Comparison of ENCODE assay signal across 9 cellular contexts in the genomic region with DNA sequence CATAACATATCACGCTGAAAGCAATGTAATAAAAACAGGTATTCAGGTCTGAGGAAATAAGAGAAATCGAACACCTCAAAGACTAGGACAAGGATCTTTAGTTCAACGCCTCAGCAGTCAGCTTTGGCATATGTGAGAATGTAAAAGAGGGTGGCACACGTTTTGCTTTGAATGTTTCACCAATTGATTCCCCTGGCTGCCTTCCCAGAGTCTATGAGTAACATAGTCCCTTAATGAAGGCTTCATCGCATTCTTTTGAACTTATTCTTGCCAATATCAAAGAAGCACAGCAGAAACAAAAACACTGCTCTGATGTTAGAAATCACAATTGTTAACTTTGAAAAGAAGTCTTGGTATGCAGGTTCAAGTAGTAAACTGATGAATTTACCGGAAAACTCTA.
DNase-seq lines count a peak whose midpoint lies in the region; ATAC-seq and TF ChIP-seq lines count a peak whose summit lies in the region.
"Had no signal": no experiment of that assay in that cellular context is flagged by ENCODE, and none has a peak within 500 bp of the region (broad histone marks: within the 10 kb centered on the region; RNA-seq: fewer than 3 reads in every experiment).

No MANE protein-coding gene starts in this region.

- no peak overlapping the region for H3K27ac Mint-ChIP-seq in activated CD8-positive, alpha-beta memory T cell treated with anti-CD3 and anti-CD28 coated beads, Interleukin-2, amount 10 ng/mL, durations not matched to agents 7 days and 5 days

- H3K9me3 ChIP-seq in Panc1 (ENCODE audit: control insufficient read depth, insufficient read depth, low read depth, low read length), result peaks cover 3% of the 10 kb centered on the region; the same call in 1 of the 2 replicates
- H3K9me3 ChIP-seq: prostate gland had no signal

- POLR2A ChIA-PET in Panc1 (lab: Charles Lee), result no interaction called here

- H3K4me1 ChIP-seq in Panc1 (ENCODE audit: control insufficient read depth, insufficient read depth, low read length), result no peaks in the 10 kb centered on the region
- H3K4me1 ChIP-seq: prostate gland had no signal

- H3K4me3 ChIP-seq in Panc1 (ENCODE audit: low read depth in 2 of 2, low read length in 2 of 2), result no peak overlapping the region
- H3K4me3 ChIP-seq: prostate gland had no signal

- in situ Hi-C loops in Panc1 (cut with HindIII; ENCODE audit: low pct_unique_long_range_greater_than_20kb, low sequenced_read_pairs), result no loop called here

- peak; percentile 63 for ATAC-seq in Panc1
- ATAC-seq in esophagus mucosa, result peak; percentile 67
- ATAC-seq in activated CD8-positive, alpha-beta memory T cell treated with anti-CD3 and anti-CD28 coated beads, Interleukin-2, amount 10 ng/mL, durations not matched to agents 7 days and 5 days, result no peak
- ATAC-seq in GM18520 (IDR thresholded peaks at IDR 0.05; ENCODE audit: unreplicated experiment), result no peak

- CTCF ChIA-PET in Panc1 (lab: Charles Lee), result no interaction called here
- CTCF ChIA-PET in activated CD8-positive, alpha-beta memory T cell treated with anti-CD3 and anti-CD28 coated beads, Interleukin-2, amount 10 ng/mL, durations not matched to agents 7 days and 5 days (lab: Charles Lee), result no interaction called here

- H3K27me3 ChIP-seq in Panc1 (ENCODE audit: control insufficient read depth, insufficient read depth, low read length), result no peaks in the 10 kb centered on the region

- intact Hi-C loops in Panc1 (cut with micrococcal nuclease; ENCODE audit: unreplicated experiment), result no loop called here

- no peak overlapping the region for H3K27ac ChIP-seq in Panc1 (ENCODE audit: low read length)

- no peaks in the 10 kb centered on the region for H3K36me3 Mint-ChIP-seq in activated CD8-positive, alpha-beta memory T cell treated with anti-CD3 and anti-CD28 coated beads, Interleukin-2, amount 10 ng/mL, durations not matched to agents 7 days and 5 days

- H3K4me3 Mint-ChIP-seq in activated CD8-positive, alpha-beta memory T cell treated with anti-CD3 and anti-CD28 coated beads, Interleukin-2, amount 10 ng/mL, durations not matched to agents 7 days and 5 days, result no peak overlapping the region

- H3K27me3 Mint-ChIP-seq in activated CD8-positive, alpha-beta memory T cell treated with anti-CD3 and anti-CD28 coated beads, Interleukin-2, amount 10 ng/mL, durations not matched to agents 7 days and 5 days, result no peaks in the 10 kb centered on the region

- H3K36me3 ChIP-seq in Panc1 (ENCODE audit: control insufficient read depth, insufficient read depth, low read length), result no peaks in the 10 kb centered on the region
- H3K36me3 ChIP-seq: prostate gland had no signal

- peaks cover 3% of the 10 kb centered on the region for H3K9me3 Mint-ChIP-seq in activated CD8-positive, alpha-beta memory T cell treated with anti-CD3 and anti-CD28 coated beads, Interleukin-2, amount 10 ng/mL, durations not matched to agents 7 days and 5 days (ENCODE audit: low read depth)

- DNase-seq in GM03348 (ENCODE audit: low spot score) (peak; percentile 32), Panc1 (ENCODE audit: low read depth, low spot score) (peak; percentile 15), pons (ENCODE audit: low spot score) (peak; percentile 24), DMS153 treated with DMSO at 0.1 percent for 48 hours (lab: John Stamatoyannopoulos, UW; ENCODE audit: unreplicated experiment) (no peak), NK-92 (lab: John Stamatoyannopoulos, UW; ENCODE audit: unreplicated experiment) (no peak)
- no peak for DNase-seq in activated CD8-positive, alpha-beta memory T cell treated with anti-CD3 and anti-CD28 coated beads, Interleukin-2, amount 10 ng/mL, durations not matched to agents 7 days and 5 days

- H3K4me1 Mint-ChIP-seq in activated CD8-positive, alpha-beta memory T cell treated with anti-CD3 and anti-CD28 coated beads, Interleukin-2, amount 10 ng/mL, durations not matched to agents 7 days and 5 days, result no peaks in the 10 kb centered on the region

- no peak for TF ChIP-seq CTCF in Panc1 (IDR thresholded peaks at IDR 0.05)

- no TSS peak for BruUV-seq in Panc1 (replicated peaks; lab: Mats Ljungman, UMichigan)

Comparison
In these comparisons a context has a peak if more than half of its experiments do, and no peak if none do; other contexts are left out.
1. DNase-seq: peak in GM03348 (single experiment), Panc1 (single experiment) and pons (single experiment); none in DMS153 treated with DMSO at 0.1 percent for 48 hours (single experiment), activated CD8-positive, alpha-beta memory T cell treated with anti-CD3 and anti-CD28 coated beads, Interleukin-2, amount 10 ng/mL, durations not matched to agents 7 days and 5 days (single experiment) and NK-92 (single experiment).
2. ATAC-seq: peak in Panc1 (single experiment) and esophagus mucosa (single experiment); none in activated CD8-positive, alpha-beta memory T cell treated with anti-CD3 and anti-CD28 coated beads, Interleukin-2, amount 10 ng/mL, durations not matched to agents 7 days and 5 days (single experiment) and GM18520 (single experiment).